8 cellular contexts compared by ENCODE assay signal in the genomic region with DNA sequence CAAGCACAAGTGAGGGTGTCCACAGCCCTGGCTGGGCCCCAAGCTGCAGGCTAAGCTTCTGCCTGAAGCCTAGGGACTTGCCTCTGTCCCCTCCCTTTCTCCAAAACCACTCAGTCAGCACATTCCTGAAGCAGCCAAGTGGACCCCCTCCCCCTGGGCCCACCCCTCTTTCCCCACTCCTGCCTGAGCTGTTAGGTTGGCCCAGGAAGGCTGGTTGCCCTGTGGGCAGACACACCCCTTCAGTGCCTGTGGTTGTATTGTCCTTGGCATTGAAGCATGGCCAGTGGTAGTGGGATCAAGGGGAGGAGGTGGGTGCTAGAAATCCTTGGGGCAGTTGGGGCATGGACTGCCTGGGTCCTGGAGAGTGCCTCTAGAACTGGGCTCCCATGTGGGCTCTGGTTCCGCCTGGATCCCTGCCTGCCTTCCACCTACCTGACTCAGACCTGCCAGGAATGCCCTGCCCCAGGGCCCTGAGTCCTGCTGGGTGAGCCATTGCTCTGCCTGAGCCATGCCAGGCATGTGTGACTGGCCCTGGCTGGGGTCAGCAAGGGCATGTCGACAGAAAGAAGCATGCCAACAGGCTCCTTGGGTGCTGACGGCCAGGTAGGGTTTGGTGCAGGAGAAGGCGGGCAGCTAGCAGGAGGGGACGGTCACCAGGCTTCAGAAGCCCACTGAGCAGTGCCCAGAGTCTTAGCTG. TPM values are rescaled to one million over a fixed set of nuclear protein-coding genes. Genes with fewer than 3 reads are reported as not detected.
DNase-seq lines count a peak whose midpoint lies in the region; ATAC-seq lines count a peak whose summit lies in the region.

No MANE protein-coding gene starts in this region.

- no peaks in the 10 kb centered on the region for H3K27me3 ChIP-seq in HAP-1 (ENCODE audit: low read depth)

- H3K9me3 Mint-ChIP-seq in activated CD4-positive, alpha-beta memory T cell treated with anti-CD3 and anti-CD28 coated beads for 36 hours, result no peaks in the 10 kb centered on the region
- H3K9me3 Mint-ChIP-seq in stimulated activated effector memory CD8-positive, alpha-beta T cell treated with anti-CD3 and anti-CD28 coated beads, Interleukin-12 subunit alpha, Interleukin-12 subunit beta, amount 100 ng/mL, for 72 hours, result no peaks in the 10 kb centered on the region

- in situ Hi-C loops in HAP-1 (cut with MboI; ENCODE audit: low sequenced_read_pairs), result no loop called here

- H3K9me3 ChIP-seq in HAP-1, result no peaks in the 10 kb centered on the region

- ATAC-seq in stimulated activated effector memory CD8-positive, alpha-beta T cell treated with anti-CD3 and anti-CD28 coated beads, Interleukin-12 subunit alpha, Interleukin-12 subunit beta, amount 100 ng/mL, for 72 hours, result no peak
- no peak for ATAC-seq in HG02885 (IDR thresholded peaks at IDR 0.05; ENCODE audit: poor library complexity, unreplicated experiment)
- no peak for ATAC-seq in GM18909 (IDR thresholded peaks at IDR 0.05; ENCODE audit: poor library complexity, unreplicated experiment)

- no peaks in the 10 kb centered on the region for H3K27me3 Mint-ChIP-seq in activated CD4-positive, alpha-beta memory T cell treated with anti-CD3 and anti-CD28 coated beads for 36 hours

- DNase-seq in HAP-1 (ENCODE audit: low spot score in 2 of 2), result no peak
- no peak for DNase-seq in activated CD4-positive, alpha-beta memory T cell treated with anti-CD3 and anti-CD28 coated beads for 36 hours
- no peak for DNase-seq in stimulated activated effector memory CD8-positive, alpha-beta T cell treated with anti-CD3 and anti-CD28 coated beads, Interleukin-12 subunit alpha, Interleukin-12 subunit beta, amount 100 ng/mL, for 72 hours (ENCODE audit: low spot score in 2 of 2)
- DNase-seq in iPS-NIHi7 (ENCODE audit: extremely low spot score), result no peak
- DNase-seq in NOMO-1 treated with dmso at 0.1 percent for 144 hours (lab: John Stamatoyannopoulos, UW; ENCODE audit: unreplicated experiment), result no peak

- peaks cover 38% of the 10 kb centered on the region for H3K36me3 Mint-ChIP-seq in activated CD4-positive, alpha-beta memory T cell treated with anti-CD3 and anti-CD28 coated beads for 36 hours
- H3K36me3 Mint-ChIP-seq in stimulated activated effector memory CD8-positive, alpha-beta T cell treated with anti-CD3 and anti-CD28 coated beads, Interleukin-12 subunit alpha, Interleukin-12 subunit beta, amount 100 ng/mL, for 72 hours, result peaks cover 68% of the 10 kb centered on the region

- H3K36me3 ChIP-seq in HAP-1 (replicated peaks), result peaks cover 60% of the 10 kb centered on the region

- H3K4me1 ChIP-seq in HAP-1, result peaks cover 18% of the 10 kb centered on the region

- CTCF ChIA-PET in activated CD4-positive, alpha-beta memory T cell treated with anti-CD3 and anti-CD28 coated beads for 36 hours (lab: Charles Lee), result interaction anchor here (0.8 to 16.9 kb wide), 4 partner anchors 18 to 171 kb away, joined by 3 to 632 read pairs (median 63); a partner anchor contains a TSS

- intact Hi-C loops in activated CD4-positive, alpha-beta memory T cell treated with anti-CD3 and anti-CD28 coated beads for 36 hours (cut with micrococcal nuclease), result no loop called here

- H3K4me1 Mint-ChIP-seq in activated CD4-positive, alpha-beta memory T cell treated with anti-CD3 and anti-CD28 coated beads for 36 hours (ENCODE audit: low read depth), result peaks cover 30% of the 10 kb centered on the region
- peaks cover 34% of the 10 kb centered on the region for H3K4me1 Mint-ChIP-seq in stimulated activated effector memory CD8-positive, alpha-beta T cell treated with anti-CD3 and anti-CD28 coated beads, Interleukin-12 subunit alpha, Interleukin-12 subunit beta, amount 100 ng/mL, for 72 hours

- POLR2A ChIA-PET in activated CD4-positive, alpha-beta memory T cell treated with anti-CD3 and anti-CD28 coated beads for 36 hours (lab: Charles Lee), result interaction anchor here (1.1 to 13.5 kb wide), 6 partner anchors 10 to 26 kb away, joined by 3 to 202 read pairs (median 6); a partner anchor contains a TSS

- H3K4me3 ChIP-seq in HAP-1, result peak overlapping the region; percentile 88
- H3K4me3 ChIP-seq in iPS-11a (ENCODE audit: low read depth, low read length), result peak overlapping the region; percentile 96

- H3K4me3 Mint-ChIP-seq in activated CD4-positive, alpha-beta memory T cell treated with anti-CD3 and anti-CD28 coated beads for 36 hours, result peak overlapping the region; percentile 90
- peak overlapping the region; percentile 84 for H3K4me3 Mint-ChIP-seq in stimulated activated effector memory CD8-positive, alpha-beta T cell treated with anti-CD3 and anti-CD28 coated beads, Interleukin-12 subunit alpha, Interleukin-12 subunit beta, amount 100 ng/mL, for 72 hours

- H3K27ac Mint-ChIP-seq in activated CD4-positive, alpha-beta memory T cell treated with anti-CD3 and anti-CD28 coated beads for 36 hours, result peak overlapping the region; percentile 89
- H3K27ac Mint-ChIP-seq in stimulated activated effector memory CD8-positive, alpha-beta T cell treated with anti-CD3 and anti-CD28 coated beads, Interleukin-12 subunit alpha, Interleukin-12 subunit beta, amount 100 ng/mL, for 72 hours, result peak overlapping the region; percentile 94

RNA-seq across cellular contexts. Expression of a gene that starts 2.1 kb away (rescaled TPM):
- total RNA-seq in activated CD4-positive, alpha-beta memory T cell treated with anti-CD3 and anti-CD28 coated beads for 36 hours, result 10 to 100 TPM; 83.0 to 83.9 TPM

RNA-seq across cellular contexts. Expression of a gene that starts 17.3 kb away (rescaled TPM):
- 1 to 10 TPM; 3.4 to 4.0 TPM for total RNA-seq in activated CD4-positive, alpha-beta memory T cell treated with anti-CD3 and anti-CD28 coated beads for 36 hours

RNA-seq across cellular contexts. Expression of a gene that starts 19.9 kb away (rescaled TPM):
- total RNA-seq in activated CD4-positive, alpha-beta memory T cell treated with anti-CD3 and anti-CD28 coated beads for 36 hours, result 1 to 10 TPM; 9.1 to 9.5 TPM

RNA-seq across cellular contexts. Expression of a gene that starts 26.1 kb away (rescaled TPM):
- 1,000 to 10,000 TPM; 2,357 to 2,419 TPM for total RNA-seq in activated CD4-positive, alpha-beta memory T cell treated with anti-CD3 and anti-CD28 coated beads for 36 hours

RNA-seq across cellular contexts. Expression of a gene that starts 28.3 kb away (rescaled TPM):
- 1 to 10 TPM; 4.9 to 6.6 TPM for total RNA-seq in activated CD4-positive, alpha-beta memory T cell treated with anti-CD3 and anti-CD28 coated beads for 36 hours
